Comparison of ENCODE assay signal across 1 cellular context in the genomic region with DNA sequence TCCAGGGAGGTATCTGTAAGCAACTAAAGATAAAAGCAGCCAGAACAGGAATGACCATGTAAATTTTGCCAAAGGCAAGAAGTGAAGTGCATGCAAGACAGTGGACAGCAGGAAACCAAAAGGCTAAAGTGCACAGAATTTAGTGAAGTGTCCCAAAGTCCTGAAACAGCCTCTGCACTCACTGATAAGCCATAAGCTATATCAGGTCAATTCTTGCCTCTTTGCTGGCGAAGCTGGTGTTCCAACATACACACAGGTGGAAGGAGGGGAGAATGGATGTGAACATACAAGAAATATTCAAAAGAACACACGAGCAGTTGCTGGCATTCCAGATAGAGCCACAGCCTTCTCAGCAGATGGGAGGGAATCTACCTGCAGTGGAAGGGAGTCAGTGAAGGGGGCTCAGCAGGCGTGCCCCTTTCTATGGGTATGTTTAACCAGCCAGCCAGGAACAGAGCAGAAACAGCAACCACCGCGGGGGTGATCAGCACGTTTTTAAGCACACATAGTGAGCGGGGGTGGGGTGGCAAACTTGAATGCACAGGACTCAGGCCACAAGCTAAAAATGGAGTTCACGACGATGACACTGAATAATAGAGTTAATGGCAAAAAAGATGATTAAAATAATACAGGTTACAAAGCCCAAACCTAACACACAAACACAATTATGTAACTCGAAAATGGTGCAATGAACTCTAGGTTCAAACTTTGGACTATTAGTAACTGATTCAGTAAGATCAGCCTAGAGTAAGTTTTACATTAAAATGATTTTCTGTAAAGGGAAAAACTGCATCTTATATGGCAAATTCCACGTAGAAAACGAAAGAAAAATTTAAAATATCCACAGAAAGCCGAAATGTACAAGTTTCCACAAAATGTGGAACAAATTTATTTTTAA.
A peak's percentile ranks its signal among the peaks of the same experiment; 100 is the strongest.
TF ChIP-seq lines count a peak whose summit lies in the region.

No MANE protein-coding gene starts in this region.

TF ChIP-seq in HepG2, 621 proteins besides CTCF, POLR2A, EP300 and RAD21 (continued from another document and continues in another):
- TF ChIP-seq, protein P1, sequence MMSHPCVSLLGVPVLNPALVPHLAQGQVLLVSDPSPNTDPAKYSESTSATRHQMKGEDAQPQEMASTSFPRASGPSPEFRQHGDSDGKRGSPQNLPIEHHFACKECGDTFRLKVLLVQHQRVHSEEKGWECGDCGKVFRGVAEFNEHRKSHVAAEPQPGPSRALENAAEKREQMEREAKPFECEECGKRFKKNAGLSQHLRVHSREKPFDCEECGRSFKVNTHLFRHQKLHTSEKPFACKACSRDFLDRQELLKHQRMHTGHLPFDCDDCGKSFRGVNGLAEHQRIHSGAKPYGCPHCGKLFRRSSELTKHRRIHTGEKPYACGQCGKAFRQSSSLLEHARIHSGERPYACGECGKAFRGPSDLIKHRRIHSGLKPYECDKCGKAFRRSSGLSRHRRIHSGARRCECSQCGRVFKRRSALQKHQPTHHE (CRISPR knock-in tag; IDR thresholded peaks at IDR 0.05; ENCODE audit: borderline replicate concordance): no peak
- TF ChIP-seq, protein P2, sequence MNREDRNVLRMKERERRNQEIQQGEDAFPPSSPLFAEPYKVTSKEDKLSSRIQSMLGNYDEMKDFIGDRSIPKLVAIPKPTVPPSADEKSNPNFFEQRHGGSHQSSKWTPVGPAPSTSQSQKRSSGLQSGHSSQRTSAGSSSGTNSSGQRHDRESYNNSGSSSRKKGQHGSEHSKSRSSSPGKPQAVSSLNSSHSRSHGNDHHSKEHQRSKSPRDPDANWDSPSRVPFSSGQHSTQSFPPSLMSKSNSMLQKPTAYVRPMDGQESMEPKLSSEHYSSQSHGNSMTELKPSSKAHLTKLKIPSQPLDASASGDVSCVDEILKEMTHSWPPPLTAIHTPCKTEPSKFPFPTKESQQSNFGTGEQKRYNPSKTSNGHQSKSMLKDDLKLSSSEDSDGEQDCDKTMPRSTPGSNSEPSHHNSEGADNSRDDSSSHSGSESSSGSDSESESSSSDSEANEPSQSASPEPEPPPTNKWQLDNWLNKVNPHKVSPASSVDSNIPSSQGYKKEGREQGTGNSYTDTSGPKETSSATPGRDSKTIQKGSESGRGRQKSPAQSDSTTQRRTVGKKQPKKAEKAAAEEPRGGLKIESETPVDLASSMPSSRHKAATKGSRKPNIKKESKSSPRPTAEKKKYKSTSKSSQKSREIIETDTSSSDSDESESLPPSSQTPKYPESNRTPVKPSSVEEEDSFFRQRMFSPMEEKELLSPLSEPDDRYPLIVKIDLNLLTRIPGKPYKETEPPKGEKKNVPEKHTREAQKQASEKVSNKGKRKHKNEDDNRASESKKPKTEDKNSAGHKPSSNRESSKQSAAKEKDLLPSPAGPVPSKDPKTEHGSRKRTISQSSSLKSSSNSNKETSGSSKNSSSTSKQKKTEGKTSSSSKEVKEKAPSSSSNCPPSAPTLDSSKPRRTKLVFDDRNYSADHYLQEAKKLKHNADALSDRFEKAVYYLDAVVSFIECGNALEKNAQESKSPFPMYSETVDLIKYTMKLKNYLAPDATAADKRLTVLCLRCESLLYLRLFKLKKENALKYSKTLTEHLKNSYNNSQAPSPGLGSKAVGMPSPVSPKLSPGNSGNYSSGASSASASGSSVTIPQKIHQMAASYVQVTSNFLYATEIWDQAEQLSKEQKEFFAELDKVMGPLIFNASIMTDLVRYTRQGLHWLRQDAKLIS (CRISPR knock-in tag; IDR thresholded peaks at IDR 0.05): peak; percentile 18; the same call in 1 of the 2 replicates
- peak; percentile 29; the same call in 1 of the 2 replicates for TF ChIP-seq ZFX (CRISPR knock-in tag; IDR thresholded peaks at IDR 0.05; ENCODE audit: low read depth)
- TF ChIP-seq, protein P3, sequence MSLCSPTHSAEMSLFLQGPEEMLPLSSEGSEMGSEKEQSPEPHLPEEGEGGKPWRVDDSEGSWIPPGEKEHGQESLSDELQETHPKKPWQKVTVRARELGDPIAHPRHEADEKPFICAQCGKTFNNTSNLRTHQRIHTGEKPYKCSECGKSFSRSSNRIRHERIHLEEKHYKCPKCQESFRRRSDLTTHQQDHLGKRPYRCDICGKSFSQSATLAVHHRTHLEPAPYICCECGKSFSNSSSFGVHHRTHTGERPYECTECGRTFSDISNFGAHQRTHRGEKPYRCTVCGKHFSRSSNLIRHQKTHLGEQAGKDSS (CRISPR knock-in tag; IDR thresholded peaks at IDR 0.05; ENCODE audit: borderline replicate concordance, low read depth): peak; percentile 18; the same call in 1 of the 2 replicates
- peak; percentile 52 for TF ChIP-seq XRCC5 (optimal IDR thresholded peaks at IDR 0.05; ENCODE audit: low read length)
- no peak for TF ChIP-seq MAFF (IDR thresholded peaks at IDR 0.05; ENCODE audit: low read depth, low read length)
- TF ChIP-seq ARID2 (CRISPR knock-in tag; IDR thresholded peaks at IDR 0.05; ENCODE audit: borderline replicate concordance): 0 out of 2 replicates have a peak, but pooled peaks have one; percentile 44
- no peak for TF ChIP-seq TERF1 (CRISPR knock-in tag; IDR thresholded peaks at IDR 0.05)
- TF ChIP-seq, protein P4, sequence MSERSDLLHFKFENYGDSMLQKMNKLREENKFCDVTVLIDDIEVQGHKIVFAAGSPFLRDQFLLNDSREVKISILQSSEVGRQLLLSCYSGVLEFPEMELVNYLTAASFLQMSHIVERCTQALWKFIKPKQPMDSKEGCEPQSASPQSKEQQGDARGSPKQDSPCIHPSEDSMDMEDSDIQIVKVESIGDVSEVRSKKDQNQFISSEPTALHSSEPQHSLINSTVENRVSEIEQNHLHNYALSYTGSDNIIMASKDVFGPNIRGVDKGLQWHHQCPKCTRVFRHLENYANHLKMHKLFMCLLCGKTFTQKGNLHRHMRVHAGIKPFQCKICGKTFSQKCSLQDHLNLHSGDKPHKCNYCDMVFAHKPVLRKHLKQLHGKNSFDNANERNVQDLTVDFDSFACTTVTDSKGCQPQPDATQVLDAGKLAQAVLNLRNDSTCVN (CRISPR knock-in tag; IDR thresholded peaks at IDR 0.05; ENCODE audit: borderline replicate concordance): 0 out of 2 replicates have a peak, but pooled peaks have one; percentile 16
- TF ChIP-seq, protein P5, sequence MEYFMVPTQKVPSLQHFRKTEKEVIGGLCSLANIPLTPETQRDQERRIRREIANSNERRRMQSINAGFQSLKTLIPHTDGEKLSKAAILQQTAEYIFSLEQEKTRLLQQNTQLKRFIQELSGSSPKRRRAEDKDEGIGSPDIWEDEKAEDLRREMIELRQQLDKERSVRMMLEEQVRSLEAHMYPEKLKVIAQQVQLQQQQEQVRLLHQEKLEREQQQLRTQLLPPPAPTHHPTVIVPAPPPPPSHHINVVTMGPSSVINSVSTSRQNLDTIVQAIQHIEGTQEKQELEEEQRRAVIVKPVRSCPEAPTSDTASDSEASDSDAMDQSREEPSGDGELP (IDR thresholded peaks at IDR 0.05; ENCODE audit: borderline replicate concordance, low read depth): 0 out of 2 replicates have a peak, but pooled peaks have one; percentile 22
- no peak for TF ChIP-seq REPIN1 (CRISPR knock-in tag; IDR thresholded peaks at IDR 0.05; ENCODE audit: borderline replicate concordance, low read depth)
- TF ChIP-seq U2AF1 (optimal IDR thresholded peaks at IDR 0.05; ENCODE audit: low read depth, low read length): no peak
- TF ChIP-seq ZNF281 (CRISPR knock-in tag; IDR thresholded peaks at IDR 0.05; ENCODE audit: borderline replicate concordance): peak; percentile 40; the same call in 1 of the 2 replicates
- TF ChIP-seq CCDC6 (CRISPR knock-in tag; IDR thresholded peaks at IDR 0.05): 0 out of 2 replicates have a peak, but pooled peaks have one; percentile 29
- TF ChIP-seq BORCS8-MEF2B (CRISPR knock-in tag; IDR thresholded peaks at IDR 0.05): 0 out of 2 replicates have a peak, but pooled peaks have one; percentile 43
- 0 out of 2 replicates have a peak, but pooled peaks have one; percentile 44 for TF ChIP-seq SMAD3 (CRISPR knock-in tag; IDR thresholded peaks at IDR 0.05)
- TF ChIP-seq ZNF547 (CRISPR knock-in tag; IDR thresholded peaks at IDR 0.05): no peak
- peak; percentile 32; the same call in 1 of the 2 replicates for TF ChIP-seq ARNTL (CRISPR knock-in tag; IDR thresholded peaks at IDR 0.05)
- no peak for TF ChIP-seq ZFYVE20 (CRISPR knock-in tag; IDR thresholded peaks at IDR 0.05; ENCODE audit: borderline replicate concordance, low read depth)
- 0 out of 2 replicates have a peak, but pooled peaks have one; percentile 28 for TF ChIP-seq ZNF160 (CRISPR knock-in tag; IDR thresholded peaks at IDR 0.05)
- TF ChIP-seq TBL1XR1 (IDR thresholded peaks at IDR 0.05; ENCODE audit: borderline replicate concordance, low read length, partially characterized antibody): peak; percentile 26
- TF ChIP-seq PHF20 (CRISPR knock-in tag; IDR thresholded peaks at IDR 0.05): no peak
- no peak for TF ChIP-seq ZNF644 (CRISPR knock-in tag; IDR thresholded peaks at IDR 0.05; ENCODE audit: low read depth)
- TF ChIP-seq, protein P6, sequence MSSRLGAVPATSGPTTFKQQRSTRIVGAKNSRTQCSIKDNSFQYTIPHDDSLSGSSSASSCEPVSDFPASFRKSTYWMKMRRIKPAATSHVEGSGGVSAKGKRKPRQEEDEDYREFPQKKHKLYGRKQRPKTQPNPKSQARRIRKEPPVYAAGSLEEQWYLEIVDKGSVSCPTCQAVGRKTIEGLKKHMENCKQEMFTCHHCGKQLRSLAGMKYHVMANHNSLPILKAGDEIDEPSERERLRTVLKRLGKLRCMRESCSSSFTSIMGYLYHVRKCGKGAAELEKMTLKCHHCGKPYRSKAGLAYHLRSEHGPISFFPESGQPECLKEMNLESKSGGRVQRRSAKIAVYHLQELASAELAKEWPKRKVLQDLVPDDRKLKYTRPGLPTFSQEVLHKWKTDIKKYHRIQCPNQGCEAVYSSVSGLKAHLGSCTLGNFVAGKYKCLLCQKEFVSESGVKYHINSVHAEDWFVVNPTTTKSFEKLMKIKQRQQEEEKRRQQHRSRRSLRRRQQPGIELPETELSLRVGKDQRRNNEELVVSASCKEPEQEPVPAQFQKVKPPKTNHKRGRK (CRISPR knock-in tag; IDR thresholded peaks at IDR 0.05): 0 out of 2 replicates have a peak, but pooled peaks have one; percentile 48
- TF ChIP-seq ZNF768 (CRISPR knock-in tag; IDR thresholded peaks at IDR 0.05): peak; percentile 87
- TF ChIP-seq ARID3A (IDR thresholded peaks at IDR 0.05; ENCODE audit: low read depth, low read length): peak; percentile 21; the same call in 1 of the 2 replicates
- TF ChIP-seq ZNF552 (CRISPR knock-in tag; IDR thresholded peaks at IDR 0.05; ENCODE audit: borderline replicate concordance): no peak
- TF ChIP-seq ZNF556 (CRISPR knock-in tag; IDR thresholded peaks at IDR 0.05; ENCODE audit: borderline replicate concordance): no peak
- TF ChIP-seq JUND (CRISPR knock-in tag; IDR thresholded peaks at IDR 0.05): no peak
- no peak for TF ChIP-seq SYNCRIP (IDR thresholded peaks at IDR 0.05; ENCODE audit: insufficient read depth, low read depth, low read length)
- peak; percentile 19; the same call in 1 of the 2 replicates for TF ChIP-seq IRF2 (CRISPR knock-in tag; IDR thresholded peaks at IDR 0.05)
- peak; percentile 51; the same call in 1 of the 2 replicates for TF ChIP-seq PATZ1 (CRISPR knock-in tag; IDR thresholded peaks at IDR 0.05)
- no peak for TF ChIP-seq ZNF567 (CRISPR knock-in tag; IDR thresholded peaks at IDR 0.05; ENCODE audit: borderline replicate concordance)
- TF ChIP-seq ZMYM4 (CRISPR knock-in tag; IDR thresholded peaks at IDR 0.05): no peak
